Comparison of ENCODE assay signal across 1 cellular context in genomic region chr12:75863475-75863874, GRCh38.
TF ChIP-seq lines count a peak whose summit lies in the region.

No MANE protein-coding gene starts in this region.

TF ChIP-seq in SK-N-SH treated with all-trans-retinoic acid at 6 μM for 48 hours, 23 proteins besides CTCF, POLR2A, EP300 and RAD21 (continued from another document):
- TF ChIP-seq PATZ1 (CRISPR knock-in tag; IDR thresholded peaks at IDR 0.05; ENCODE audit: borderline replicate concordance) (no peak), ZFP30 (CRISPR knock-in tag; IDR thresholded peaks at IDR 0.05) (no peak), ISL1 (CRISPR knock-in tag; IDR thresholded peaks at IDR 0.05) (no peak), BACH2 (CRISPR knock-in tag; IDR thresholded peaks at IDR 0.05; ENCODE audit: borderline replicate concordance) (no peak), ZC3H10 (CRISPR knock-in tag; IDR thresholded peaks at IDR 0.05) (no peak), ZNF565 (CRISPR knock-in tag; conservative IDR thresholded peaks at IDR 0.05; ENCODE audit: low read depth) (no peak), ZNF8 (CRISPR knock-in tag; IDR thresholded peaks at IDR 0.05) (no peak), ARNTL (CRISPR knock-in tag; IDR thresholded peaks at IDR 0.05; ENCODE audit: borderline replicate concordance, low read depth) (no peak), CSDC2 (CRISPR knock-in tag; IDR thresholded peaks at IDR 0.05) (no peak), ZFP3 (CRISPR knock-in tag; IDR thresholded peaks at IDR 0.05) (no peak), TOX (CRISPR knock-in tag; IDR thresholded peaks at IDR 0.05; ENCODE audit: borderline replicate concordance) (no peak), CSRNP3 (CRISPR knock-in tag; IDR thresholded peaks at IDR 0.05) (no peak)
- TF ChIP-seq, protein P1, sequence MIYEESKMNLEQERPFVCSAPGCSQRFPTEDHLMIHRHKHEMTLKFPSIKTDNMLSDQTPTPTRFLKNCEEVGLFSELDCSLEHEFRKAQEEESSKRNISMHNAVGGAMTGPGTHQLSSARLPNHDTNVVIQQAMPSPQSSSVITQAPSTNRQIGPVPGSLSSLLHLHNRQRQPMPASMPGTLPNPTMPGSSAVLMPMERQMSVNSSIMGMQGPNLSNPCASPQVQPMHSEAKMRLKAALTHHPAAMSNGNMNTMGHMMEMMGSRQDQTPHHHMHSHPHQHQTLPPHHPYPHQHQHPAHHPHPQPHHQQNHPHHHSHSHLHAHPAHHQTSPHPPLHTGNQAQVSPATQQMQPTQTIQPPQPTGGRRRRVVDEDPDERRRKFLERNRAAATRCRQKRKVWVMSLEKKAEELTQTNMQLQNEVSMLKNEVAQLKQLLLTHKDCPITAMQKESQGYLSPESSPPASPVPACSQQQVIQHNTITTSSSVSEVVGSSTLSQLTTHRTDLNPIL (CRISPR knock-in tag; IDR thresholded peaks at IDR 0.05; ENCODE audit: low read depth): no peak
